ENCODE assay signal across 28 cellular contexts in genomic region chr10:100939763-100940344, GRCh38. TPM values are rescaled to one million over a fixed set of nuclear protein-coding genes. Genes with fewer than 3 reads are reported as not detected.
DNase-seq lines count a peak whose midpoint lies in the region; ATAC-seq and TF ChIP-seq lines count a peak whose summit lies in the region.
"Had no signal": no experiment of that assay in that cellular context is flagged by ENCODE, and none has a peak within 500 bp of the region (broad histone marks: within the 10 kb centered on the region; RNA-seq: fewer than 3 reads in every experiment).

No MANE protein-coding gene starts in this region.

- H3K36me3 ChIP-seq in adipocyte (ENCODE audit: control insufficient read depth, insufficient read depth, low read length, severe bottlenecking), result peaks cover 84% of the 10 kb centered on the region
- H3K36me3 ChIP-seq in MG63, result peaks cover 58% of the 10 kb centered on the region

- H3K9ac ChIP-seq in adipocyte (ENCODE audit: low read length), result no peak overlapping the region

- no peak for TF ChIP-seq CTCF in 22Rv1 (IDR thresholded peaks at IDR 0.05)
- no peak for TF ChIP-seq CTCF in fibroblast of villous mesenchyme (IDR thresholded peaks at IDR 0.05; ENCODE audit: insufficient read depth, low read depth, low read length)

- 0 out of 2 replicates have a peak overlapping the region, but pooled peaks have one; percentile 7 for H3K27ac ChIP-seq in 22Rv1
- H3K27ac ChIP-seq: A549, coronary artery, gastroesophageal sphincter, psoas muscle, RWPE1, stomach, tibial artery had no signal

- no peak for ATAC-seq in GM18502 (IDR thresholded peaks at IDR 0.05; ENCODE audit: poor library complexity, unreplicated experiment)
- no peak for ATAC-seq in GM18867 (IDR thresholded peaks at IDR 0.05; ENCODE audit: unreplicated experiment)
- no peak for ATAC-seq in HG02588 (IDR thresholded peaks at IDR 0.05; ENCODE audit: unreplicated experiment)
- ATAC-seq: A549, gastroesophageal sphincter, GM23338, left lobe of liver, psoas muscle had no signal

- H3K4me3 ChIP-seq in adipocyte (ENCODE audit: low read length) (no peak overlapping the region), fibroblast of villous mesenchyme (ENCODE audit: low read depth, low read length) (no peak overlapping the region), MG63 (no peak overlapping the region)
- H3K4me3 ChIP-seq: A549, coronary artery, gastroesophageal sphincter, GM23338, psoas muscle, stomach, tibial artery had no signal

- no peaks in the 10 kb centered on the region for H3K9me3 ChIP-seq in adipocyte (ENCODE audit: control insufficient read depth, low read length)
- no peaks in the 10 kb centered on the region for H3K9me3 ChIP-seq in MG63
- H3K9me3 ChIP-seq: A549, BE2C, gastroesophageal sphincter, psoas muscle, stomach, tibial artery had no signal

- DNase-seq in GM03348 (ENCODE audit: low spot score) (peak; percentile 20), adipocyte (ENCODE audit: low read depth) (peak; percentile 62), fibroblast of villous mesenchyme (ENCODE audit: low read depth) (peak; percentile 51), MG63 (no peak)
- DNase-seq: activated CD4-positive, alpha-beta T cell treated with anti-CD3 and anti-CD28 coated beads, Interleukin-2, amount 50 U/mL, for 4 hours; activated CD8-positive, alpha-beta memory T cell treated with anti-CD3 and anti-CD28 coated beads, Interleukin-2, amount 50 U/mL, for 4 hours; activated naive CD4-positive, alpha-beta T cell treated with anti-CD3 and anti-CD28 coated beads, Interleukin-2, amount 50 U/mL, for 16 hours; BE2C; GDM1; hypothalamus; immature natural killer cell; mesendoderm; NCI-H1048; NCI-H187 treated with DMSO at 0.1 percent for 48 hours; NCI-H69; psoas muscle; stomach; tibial artery had no signal

- no peaks in the 10 kb centered on the region for H3K4me1 ChIP-seq in adipocyte (ENCODE audit: control insufficient read depth, insufficient read depth, low read length)
- H3K4me1 ChIP-seq: A549, BE2C, gastroesophageal sphincter, psoas muscle, stomach, tibial artery had no signal

- H3K27me3 ChIP-seq in adipocyte (replicated peaks; ENCODE audit: control insufficient read depth, insufficient read depth, low read length) (no peaks in the 10 kb centered on the region), MG63 (no peaks in the 10 kb centered on the region)
- H3K27me3 ChIP-seq: BE2C, gastroesophageal sphincter, stomach, tibial artery had no signal

RNA-seq across cellular contexts. Expression of gene SLF2, which starts 27.1 kb away (rescaled TPM):
- total RNA-seq in fibroblast of villous mesenchyme, result 42.2 and 55.7 TPM in 2 replicates
- 10.7 and 19.9 TPM in 2 replicates for total RNA-seq in MG63 (2014; rRNA removed; shearing (Covaris generic); ENCODE audit: low replicate concordance)

RNA-seq across cellular contexts. Expression of gene SEMA4G, which starts 29.4 kb away (rescaled TPM):
- total RNA-seq in fibroblast of villous mesenchyme, result 0.43 and 0.64 TPM in 2 replicates
- total RNA-seq in MG63 (2014; rRNA removed; shearing (Covaris generic); ENCODE audit: low replicate concordance), result not detected in 2 replicates

RNA-seq across cellular contexts. Expression of gene MRPL43, which starts 47.4 kb away (rescaled TPM):
- total RNA-seq in fibroblast of villous mesenchyme, result 51.8 and 67.3 TPM in 2 replicates
- total RNA-seq in MG63 (2014; rRNA removed; shearing (Covaris generic); ENCODE audit: low replicate concordance), result 85.9 and 134 TPM in 2 replicates

RNA-seq across cellular contexts. Expression of gene TWNK, which starts 47.5 kb away (rescaled TPM):
- 3.2 and 3.9 TPM in 2 replicates for total RNA-seq in fibroblast of villous mesenchyme
- total RNA-seq in MG63 (2014; rRNA removed; shearing (Covaris generic); ENCODE audit: low replicate concordance), result 13.3 and 14.6 TPM in 2 replicates

RNA-seq across cellular contexts. Expression of gene LZTS2, which starts 59.8 kb away (rescaled TPM):
- 87.7 and 134 TPM in 2 replicates for total RNA-seq in fibroblast of villous mesenchyme
- total RNA-seq in MG63 (2014; rRNA removed; shearing (Covaris generic); ENCODE audit: low replicate concordance), result 60.9 and 64.4 TPM in 2 replicates
